30 cellular contexts compared by ENCODE assay signal in the genomic region with DNA sequence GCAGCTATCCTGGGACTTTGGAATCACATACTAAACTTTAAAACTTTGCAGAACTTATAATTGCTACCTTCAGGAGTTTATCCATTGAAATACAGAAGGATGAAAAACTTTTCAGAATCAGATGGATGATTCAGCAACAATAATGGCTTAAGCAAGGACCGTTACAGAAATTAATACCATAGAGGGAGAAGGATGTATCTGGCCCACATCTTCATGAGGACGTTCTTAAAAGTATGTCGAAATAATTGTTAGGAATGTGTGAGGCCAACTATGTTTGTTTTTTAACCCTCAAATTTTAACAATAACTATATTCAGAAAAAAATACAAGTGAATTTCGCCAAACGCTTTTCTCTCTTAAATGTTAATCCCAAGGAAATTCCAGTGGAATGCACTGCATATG.
"Had no signal": no experiment of that assay in that cellular context is flagged by ENCODE, and none has a peak within 500 bp of the region (broad histone marks: within the 10 kb centered on the region; RNA-seq: fewer than 3 reads in every experiment).

No MANE protein-coding gene starts in this region.

- DNase-seq: activated CD4-positive, alpha-beta memory T cell treated with anti-CD3 and anti-CD28 coated beads for 36 hours; activated CD4-positive, alpha-beta T cell treated with anti-CD3 and anti-CD28 coated beads for 36 hours; activated CD4-positive, alpha-beta T cell treated with anti-CD3 and anti-CD28 coated beads, Interleukin-2, amount 10 ng/mL, durations not matched to agents 24 days and 14 days; activated CD4-positive, CD25-positive, alpha-beta regulatory T cell; activated CD4-positive, CD25-positive, alpha-beta regulatory T cell treated with anti-CD3 and anti-CD28 coated beads, Interleukin-2, amount 50 U/mL, for 72 hours; activated CD8-positive, alpha-beta memory T cell treated with anti-CD3 and anti-CD28 coated beads, Interleukin-2, amount 10 ng/mL, durations not matched to agents 7 days and 5 days; activated CD8-positive, alpha-beta memory T cell treated with anti-CD3 and anti-CD28 coated beads, Interleukin-2, amount 50 U/mL, for 4 hours; activated CD8-positive, alpha-beta T cell treated with anti-CD3 and anti-CD28 coated beads, Interleukin-2, amount 10 ng/mL, durations not matched to agents 7 days and 5 days; activated effector memory CD4-positive, alpha-beta T cell treated with anti-CD3 and anti-CD28 coated beads, Interleukin-2, amount 50 U/mL, for 16 hours; activated naive CD4-positive, alpha-beta T cell treated with anti-CD3 and anti-CD28 coated beads for 36 hours; activated naive CD8-positive, alpha-beta T cell treated with anti-CD3 and anti-CD28 coated beads for 36 hours; activated naive CD8-positive, alpha-beta T cell treated with anti-CD3 and anti-CD28 coated beads, Interleukin-2, amount 50 U/mL, for 24 hours; activated T-cell treated with anti-CD3 and anti-CD28 coated beads, Interleukin-2, amount 50 U/mL, for 1 hour; activated T-cell treated with anti-CD3 and anti-CD28 coated beads, Interleukin-2, amount 50 U/mL, for 48 hours; central memory CD4-positive, alpha-beta T cell; cerebellar nuclear complex; dorsolateral prefrontal cortex; effector memory CD4-positive, alpha-beta T cell; endodermal cell; foreskin keratinocyte; gastrocnemius medialis; glutamatergic neuron; heart left ventricle; T-cell; T-helper 9 cell had no signal

- H3K27me3 ChIP-seq: ascending aorta, breast epithelium, cardiac muscle cell, dorsolateral prefrontal cortex, esophagus muscularis mucosa, foreskin keratinocyte, gastrocnemius medialis, heart left ventricle had no signal

- H3K4me1 ChIP-seq: ascending aorta, breast epithelium, esophagus muscularis mucosa, foreskin keratinocyte, gastrocnemius medialis had no signal

- H3K36me3 ChIP-seq: ascending aorta, breast epithelium, cardiac muscle cell, esophagus muscularis mucosa, gastrocnemius medialis, heart left ventricle had no signal

- H3K4me3 ChIP-seq: ascending aorta, breast epithelium, cardiac muscle cell, coronary artery, dorsolateral prefrontal cortex, esophagus muscularis mucosa, gastrocnemius medialis, heart left ventricle had no signal

- H3K27ac ChIP-seq: ascending aorta, breast epithelium, cardiac muscle cell, coronary artery, dorsolateral prefrontal cortex, esophagus muscularis mucosa, foreskin keratinocyte, gastrocnemius medialis, heart left ventricle had no signal

- H3K9me3 ChIP-seq: ascending aorta, gastrocnemius medialis had no signal

- ATAC-seq: activated CD4-positive, alpha-beta T cell treated with anti-CD3 and anti-CD28 coated beads for 36 hours; activated CD8-positive, alpha-beta memory T cell treated with anti-CD3 and anti-CD28 coated beads, Interleukin-2, amount 10 ng/mL, durations not matched to agents 7 days and 5 days; activated CD8-positive, alpha-beta T cell treated with anti-CD3 and anti-CD28 coated beads, Interleukin-2, amount 10 ng/mL, durations not matched to agents 7 days and 5 days; activated naive CD8-positive, alpha-beta T cell treated with anti-CD3 and anti-CD28 coated beads, Interleukin-2, amount 50 U/mL, for 24 hours; foreskin keratinocyte; gastrocnemius medialis; heart left ventricle; T-cell had no signal
